ENCODE assay signal across 10 cellular contexts in genomic region chr5:151086192-151086869, GRCh38. TPM values are rescaled to one million over a fixed set of nuclear protein-coding genes. Genes with fewer than 3 reads are reported as not detected.
DNase-seq lines count a peak whose midpoint lies in the region; ATAC-seq and TF ChIP-seq lines count a peak whose summit lies in the region.
"Had no signal": no experiment of that assay in that cellular context is flagged by ENCODE, and none has a peak within 500 bp of the region (broad histone marks: within the 10 kb centered on the region; RNA-seq: fewer than 3 reads in every experiment).

No MANE protein-coding gene starts in this region.

- no peak for TF ChIP-seq EP300 in suprapubic skin (IDR thresholded peaks at IDR 0.05)

- ATAC-seq in activated CD8-positive, alpha-beta memory T cell treated with anti-CD3 and anti-CD28 coated beads, Interleukin-2, amount 10 ng/mL, durations not matched to agents 7 days and 5 days = no peak
- ATAC-seq in activated CD8-positive, alpha-beta T cell treated with anti-CD3 and anti-CD28 coated beads for 36 hours = no peak
- ATAC-seq in GM18505 (IDR thresholded peaks at IDR 0.05; ENCODE audit: unreplicated experiment) = no peak
- no peak for ATAC-seq in HG03342 (IDR thresholded peaks at IDR 0.05; ENCODE audit: unreplicated experiment)

- H3K4me1 Mint-ChIP-seq in activated CD8-positive, alpha-beta memory T cell treated with anti-CD3 and anti-CD28 coated beads, Interleukin-2, amount 10 ng/mL, durations not matched to agents 7 days and 5 days = peaks cover 61% of the 10 kb centered on the region
- peaks cover 62% of the 10 kb centered on the region for H3K4me1 Mint-ChIP-seq in activated CD8-positive, alpha-beta T cell treated with anti-CD3 and anti-CD28 coated beads for 36 hours (ENCODE audit: low read depth)

- DNase-seq in activated CD8-positive, alpha-beta memory T cell treated with anti-CD3 and anti-CD28 coated beads, Interleukin-2, amount 10 ng/mL, durations not matched to agents 7 days and 5 days = no peak
- no peak for DNase-seq in activated CD8-positive, alpha-beta memory T cell treated with anti-CD3 and anti-CD28 coated beads, Interleukin-2, amount 50 U/mL, for 4 hours
- no peak for DNase-seq in activated CD8-positive, alpha-beta T cell treated with anti-CD3 and anti-CD28 coated beads for 36 hours
- DNase-seq in kidney glomerular epithelial cell (lab: John Stamatoyannopoulos, UW) (peak; percentile 53), suprapubic skin (ENCODE audit: low spot score in 2 of 2) (no peak), NCI-H510A (lab: John Stamatoyannopoulos, UW) (no peak)
- DNase-seq: NCI-H1105 treated with DMSO at 0.1 percent for 48 hours had no signal

- no peaks in the 10 kb centered on the region for H3K9me3 ChIP-seq in suprapubic skin

- peak overlapping the region; percentile 66 for H3K27ac Mint-ChIP-seq in activated CD8-positive, alpha-beta memory T cell treated with anti-CD3 and anti-CD28 coated beads, Interleukin-2, amount 10 ng/mL, durations not matched to agents 7 days and 5 days
- H3K27ac Mint-ChIP-seq in activated CD8-positive, alpha-beta T cell treated with anti-CD3 and anti-CD28 coated beads for 36 hours = peak overlapping the region; percentile 79

- H3K27me3 Mint-ChIP-seq in activated CD8-positive, alpha-beta memory T cell treated with anti-CD3 and anti-CD28 coated beads, Interleukin-2, amount 10 ng/mL, durations not matched to agents 7 days and 5 days = peaks cover 20% of the 10 kb centered on the region
- peaks cover 4% of the 10 kb centered on the region for H3K27me3 Mint-ChIP-seq in activated CD8-positive, alpha-beta T cell treated with anti-CD3 and anti-CD28 coated beads for 36 hours

- intact Hi-C loops in activated CD8-positive, alpha-beta T cell treated with anti-CD3 and anti-CD28 coated beads for 36 hours (cut with micrococcal nuclease) = no loop called here

- H3K4me1 ChIP-seq in suprapubic skin = peaks cover 54% of the 10 kb centered on the region

- TF ChIP-seq POLR2A in suprapubic skin (IDR thresholded peaks at IDR 0.05) (no peak), GM18505 (IDR thresholded peaks at IDR 0.05; ENCODE audit: borderline replicate concordance, extremely low read depth, insufficient read depth, insufficient read length) (no peak)

- H3K4me3 ChIP-seq in suprapubic skin = no peak overlapping the region
- H3K4me3 ChIP-seq: SK-N-MC had no signal

- 60% methylated on average over 6 of the region's 6 CpGs for WGBS in suprapubic skin

- no peak for TF ChIP-seq CTCF in activated CD8-positive, alpha-beta T cell treated with anti-CD3 and anti-CD28 coated beads for 36 hours (IDR thresholded peaks at IDR 0.05)
- TF ChIP-seq CTCF in suprapubic skin (IDR thresholded peaks at IDR 0.05) = no peak

- H3K27ac ChIP-seq in suprapubic skin = peak overlapping the region; percentile 74
- H3K27ac ChIP-seq: SK-N-MC had no signal

- POLR2A ChIA-PET in activated CD8-positive, alpha-beta T cell treated with anti-CD3 and anti-CD28 coated beads for 36 hours (lab: Charles Lee) = interaction anchor here (0.7 to 7.4 kb wide), 7 partner anchors 11 to 126 kb away, joined by 3 to 65 read pairs (median 4); no protein-coding TSS in a partner anchor

- H3K4me3 Mint-ChIP-seq in activated CD8-positive, alpha-beta memory T cell treated with anti-CD3 and anti-CD28 coated beads, Interleukin-2, amount 10 ng/mL, durations not matched to agents 7 days and 5 days = peak overlapping the region; percentile 73
- peak overlapping the region; percentile 79 for H3K4me3 Mint-ChIP-seq in activated CD8-positive, alpha-beta T cell treated with anti-CD3 and anti-CD28 coated beads for 36 hours

- no peaks in the 10 kb centered on the region for H3K36me3 Mint-ChIP-seq in activated CD8-positive, alpha-beta memory T cell treated with anti-CD3 and anti-CD28 coated beads, Interleukin-2, amount 10 ng/mL, durations not matched to agents 7 days and 5 days
- H3K36me3 Mint-ChIP-seq in activated CD8-positive, alpha-beta T cell treated with anti-CD3 and anti-CD28 coated beads for 36 hours (ENCODE audit: low read depth) = peaks cover 2% of the 10 kb centered on the region

- no peaks in the 10 kb centered on the region for H3K27me3 ChIP-seq in suprapubic skin

- no peaks in the 10 kb centered on the region for H3K36me3 ChIP-seq in suprapubic skin

- H3K9me3 Mint-ChIP-seq in activated CD8-positive, alpha-beta memory T cell treated with anti-CD3 and anti-CD28 coated beads, Interleukin-2, amount 10 ng/mL, durations not matched to agents 7 days and 5 days (ENCODE audit: low read depth) = no peaks in the 10 kb centered on the region
- no peaks in the 10 kb centered on the region for H3K9me3 Mint-ChIP-seq in activated CD8-positive, alpha-beta T cell treated with anti-CD3 and anti-CD28 coated beads for 36 hours

- CTCF ChIA-PET in activated CD8-positive, alpha-beta memory T cell treated with anti-CD3 and anti-CD28 coated beads, Interleukin-2, amount 10 ng/mL, durations not matched to agents 7 days and 5 days (lab: Charles Lee) = interaction anchor here (0.5 to 2.8 kb wide), 11 partner anchors 8 to 301 kb away, joined by 3 to 19 read pairs (median 4); no protein-coding TSS in a partner anchor
- CTCF ChIA-PET in activated CD8-positive, alpha-beta T cell treated with anti-CD3 and anti-CD28 coated beads for 36 hours (lab: Charles Lee) = interaction anchor here (0.8 to 2.8 kb wide), 12 partner anchors 10 to 153 kb away, joined by 3 to 20 read pairs (median 4); no protein-coding TSS in a partner anchor

RNA-seq across cellular contexts. Expression of gene TNIP1, which starts 5.5 kb away (rescaled TPM):
- total RNA-seq in activated CD8-positive, alpha-beta memory T cell treated with anti-CD3 and anti-CD28 coated beads, Interleukin-2, amount 10 ng/mL, durations not matched to agents 7 days and 5 days = 100 to 1,000 TPM; 136 to 201 TPM
- 100 to 1,000 TPM; 222 TPM for total RNA-seq in activated CD8-positive, alpha-beta T cell treated with anti-CD3 and anti-CD28 coated beads for 36 hours
- total RNA-seq in suprapubic skin = 10 to 100 TPM; 47.5 to 94.7 (median 70.9) TPM
